In genomic region chr2:172225786-172226185, GRCh38 we compare ENCODE assay signal across 22 cellular contexts.
DNase-seq lines count a peak whose midpoint lies in the region; ATAC-seq and TF ChIP-seq lines count a peak whose summit lies in the region.
"Had no signal": no experiment of that assay in that cellular context is flagged by ENCODE, and none has a peak within 500 bp of the region (broad histone marks: within the 10 kb centered on the region; RNA-seq: fewer than 3 reads in every experiment).

No MANE protein-coding gene starts in this region.

- H4K20me1 ChIP-seq in H9 (ENCODE audit: control insufficient read depth, insufficient read depth, insufficient read length): no peaks in the 10 kb centered on the region

- no peaks in the 10 kb centered on the region for H3K23me2 ChIP-seq in H9 (ENCODE audit: insufficient read length, low read depth, low read length, poor library complexity, severe bottlenecking)

- no peak overlapping the region for H3T11ph ChIP-seq in H9 (ENCODE audit: low read length)

- H3K27ac ChIP-seq in CD4-positive, alpha-beta memory T cell (ENCODE audit: low read depth, low read length): no peak overlapping the region
- H3K27ac ChIP-seq in colonic mucosa (peak overlapping the region; percentile 18), H9 (ENCODE audit: insufficient read length, low read depth, low read length) (no peak overlapping the region)
- H3K27ac ChIP-seq in naive thymus-derived CD4-positive, alpha-beta T cell (ENCODE audit: low read depth, low read length): no peak overlapping the region
- H3K27ac ChIP-seq: GM23248, HL-60, SK-N-MC had no signal

- no peak overlapping the region for H2AK5ac ChIP-seq in H9 (ENCODE audit: insufficient read length, low read length)

- H4K5ac ChIP-seq in H9 (ENCODE audit: insufficient read length, low read depth, low read length): no peak overlapping the region

- H3K18ac ChIP-seq in H9 (ENCODE audit: insufficient read length, low read depth, low read length): no peak overlapping the region

- H2BK20ac ChIP-seq in H9 (ENCODE audit: low read depth, low read length, poor library complexity, severe bottlenecking): no peak overlapping the region

- H3K79me1 ChIP-seq in H9 (ENCODE audit: insufficient read depth, low read depth, low read length, poor library complexity, severe bottlenecking): no peaks in the 10 kb centered on the region

- no peaks in the 10 kb centered on the region for H3K36me3 ChIP-seq in CD4-positive, alpha-beta memory T cell (ENCODE audit: insufficient read depth, low read length)
- no peaks in the 10 kb centered on the region for H3K36me3 ChIP-seq in colonic mucosa
- H3K36me3 ChIP-seq in naive thymus-derived CD4-positive, alpha-beta T cell (ENCODE audit: control insufficient read depth in 2 of 3, insufficient read depth in 3 of 3, low read length in 3 of 3): no peaks in the 10 kb centered on the region
- H3K36me3 ChIP-seq: HAP-1, Peyer's patch had no signal

- H4K91ac ChIP-seq in H9 (ENCODE audit: insufficient read length, low read depth, low read length): no peak overlapping the region

- intact Hi-C loops in CD4-positive, alpha-beta memory T cell (cut with micrococcal nuclease): no loop called here
- intact Hi-C loops in colonic mucosa (cut with DNase I) (no loop called here), CD14-positive monocyte (cut with micrococcal nuclease) (loop anchor here (5.0 kb wide), 1 partner anchor 53 kb away; no protein-coding TSS in a partner anchor)
- intact Hi-C loops in naive thymus-derived CD4-positive, alpha-beta T cell (cut with micrococcal nuclease): loop anchor here (1.0 to 5.0 kb wide), 5 partner anchors 53 to 240 kb away; no protein-coding TSS in a partner anchor

- no peak overlapping the region for H2BK15ac ChIP-seq in H9 (ENCODE audit: low read depth, low read length)

- no peak overlapping the region for H3K23ac ChIP-seq in H9 (ENCODE audit: insufficient read length, low read depth, low read length)

- H3K9me3 Mint-ChIP-seq in CD4-positive, alpha-beta memory T cell: peaks cover 0 to 2% (median 0%) of the 10 kb centered on the region in 8 donors
- no peaks in the 10 kb centered on the region for H3K9me3 Mint-ChIP-seq in naive thymus-derived CD4-positive, alpha-beta T cell
- no peaks in the 10 kb centered on the region for H3K9me3 Mint-ChIP-seq in H9
- no peaks in the 10 kb centered on the region for H3K9me3 Mint-ChIP-seq in CD14-positive monocyte

- H3K4ac ChIP-seq in H9 (ENCODE audit: low read depth, low read length): no peak overlapping the region

- no peak overlapping the region for H4K8ac ChIP-seq in H9 (replicated peaks; ENCODE audit: insufficient read length, low read depth, low read length)

- no peaks in the 10 kb centered on the region for H3K9me3 ChIP-seq in CD4-positive, alpha-beta memory T cell (ENCODE audit: control insufficient read depth in 1 of 2, low read length in 2 of 2)
- H3K9me3 ChIP-seq in colonic mucosa (no peaks in the 10 kb centered on the region), H9 (ENCODE audit: control insufficient read depth, low read depth, low read length) (no peaks in the 10 kb centered on the region)
- H3K9me3 ChIP-seq in naive thymus-derived CD4-positive, alpha-beta T cell (ENCODE audit: control insufficient read depth in 2 of 3, low read length in 3 of 3): no peaks in the 10 kb centered on the region
- H3K9me3 ChIP-seq: HAP-1, Peyer's patch had no signal

- H3K4me2 ChIP-seq in H9 (ENCODE audit: insufficient read depth, insufficient read length, low read length): no peak overlapping the region

- CTCF ChIA-PET in CD4-positive, alpha-beta memory T cell (lab: Charles Lee; ENCODE audit: partially characterized antibody): interaction anchor here (1.1 to 7.2 kb wide), 4 partner anchors 10 to 236 kb away, joined by 3 to 40 read pairs (median 4); no protein-coding TSS in a partner anchor
- CTCF ChIA-PET in naive thymus-derived CD4-positive, alpha-beta T cell (lab: Charles Lee): interaction anchor here (0.6 to 6.6 kb wide), 4 partner anchors 55 to 522 kb away, joined by 3 to 30 read pairs (median 8); no protein-coding TSS in a partner anchor

- peak overlapping the region in 2 of 8 donors; percentile 18 to 34 for H3K4me3 Mint-ChIP-seq in CD4-positive, alpha-beta memory T cell
- peak overlapping the region in 1 of 10 donors; percentile 9 for H3K4me3 Mint-ChIP-seq in naive thymus-derived CD4-positive, alpha-beta T cell
- no peak overlapping the region for H3K4me3 Mint-ChIP-seq in H9
- no peak overlapping the region for H3K4me3 Mint-ChIP-seq in CD14-positive monocyte

- no peaks in the 10 kb centered on the region for H3K27me3 ChIP-seq in CD4-positive, alpha-beta memory T cell (ENCODE audit: insufficient read depth, low read length)
- H3K27me3 ChIP-seq in colonic mucosa: no peaks in the 10 kb centered on the region
- H3K27me3 ChIP-seq in naive thymus-derived CD4-positive, alpha-beta T cell (ENCODE audit: control insufficient read depth in 2 of 2, insufficient read depth in 2 of 2, low read length in 2 of 2): no peaks in the 10 kb centered on the region
- no peaks in the 10 kb centered on the region for H3K27me3 ChIP-seq in H9 (ENCODE audit: insufficient read depth, low read length)
- H3K27me3 ChIP-seq: Peyer's patch had no signal

- peaks cover 57% of the 10 kb centered on the region for H3K4me1 ChIP-seq in CD4-positive, alpha-beta memory T cell (ENCODE audit: insufficient read depth, low read length)
- H3K4me1 ChIP-seq in colonic mucosa (peaks cover 5% of the 10 kb centered on the region), H9 (ENCODE audit: insufficient read depth, low read length) (no peaks in the 10 kb centered on the region; the same call in 1 of the 2 replicates)
- H3K4me1 ChIP-seq in naive thymus-derived CD4-positive, alpha-beta T cell (ENCODE audit: control insufficient read depth in 2 of 2, insufficient read depth in 2 of 2, low read length in 2 of 2): peaks cover 0 to 49% of the 10 kb centered on the region in 2 donors
- H3K4me1 ChIP-seq: HAP-1 had no signal

- POLR2A ChIA-PET in CD4-positive, alpha-beta memory T cell (lab: Charles Lee; ENCODE audit: partially characterized antibody): interaction anchor here (1.0 kb wide), 1 partner anchor 237 kb away, joined by 3 read pairs; no protein-coding TSS in a partner anchor
- POLR2A ChIA-PET in naive thymus-derived CD4-positive, alpha-beta T cell (lab: Charles Lee): interaction anchor here (0.8 kb wide), 1 partner anchor 235 kb away, joined by 3 read pairs; no protein-coding TSS in a partner anchor

- H3K4me1 Mint-ChIP-seq in CD4-positive, alpha-beta memory T cell: peaks cover 31 to 64% (median 43%) of the 10 kb centered on the region in 4 donors
- peaks cover 42 to 75% (median 68%) of the 10 kb centered on the region in 7 donors for H3K4me1 Mint-ChIP-seq in naive thymus-derived CD4-positive, alpha-beta T cell
- H3K4me1 Mint-ChIP-seq in H9 (peaks cover 10 to 15% of the 10 kb centered on the region in 2 experiments), CD14-positive monocyte (peaks cover 21% of the 10 kb centered on the region)

- H2BK12ac ChIP-seq in H9 (ENCODE audit: insufficient read length, low read depth, low read length): no peak overlapping the region

- peak overlapping the region in 4 of 7 donors; percentile 17 to 85 (median 56) for H3K27ac Mint-ChIP-seq in CD4-positive, alpha-beta memory T cell
- peak overlapping the region in 7 of 9 donors; percentile 2 to 89 (median 56) for H3K27ac Mint-ChIP-seq in naive thymus-derived CD4-positive, alpha-beta T cell
- H3K27ac Mint-ChIP-seq in H9: no peak overlapping the region
- H3K27ac Mint-ChIP-seq in CD14-positive monocyte: no peak overlapping the region

- no peaks in the 10 kb centered on the region for H3K79me2 ChIP-seq in H9 (ENCODE audit: insufficient read depth, low read length)

- TF ChIP-seq CTCF in colonic mucosa (IDR thresholded peaks at IDR 0.05): no peak
- no peak for TF ChIP-seq CTCF in H9 (conservative IDR thresholded peaks at IDR 0.05)
- TF ChIP-seq CTCF in CD14-positive monocyte (IDR thresholded peaks at IDR 0.05): no peak

- DNase-seq in CD4-positive, alpha-beta memory T cell: no peak
- DNase-seq in NCI-H146 (lab: John Stamatoyannopoulos, UW): peak; percentile 37
- no peak for DNase-seq in colonic mucosa
- no peak for DNase-seq in naive thymus-derived CD4-positive, alpha-beta T cell
- no peak for DNase-seq in H9
- no peak for DNase-seq in CD14-positive monocyte (ENCODE audit: low spot score)
- DNase-seq: C1 segment of cervical spinal cord, DMS153, DND-41, GM23248, NCI-H1092, NCI-H1417 treated with DMSO at 0.1 percent for 48 hours, NCI-H187 treated with DMSO at 0.1 percent for 48 hours, NCI-H2171 treated with DMSO at 0.1 percent for 48 hours, NCI-H446, SHP77 treated with DMSO at 0.1 percent for 48 hours had no signal

- no peak for ATAC-seq in naive thymus-derived CD4-positive, alpha-beta T cell
- no peak for ATAC-seq in HG02678 (IDR thresholded peaks at IDR 0.05; ENCODE audit: unreplicated experiment)
- ATAC-seq in GM18873 (IDR thresholded peaks at IDR 0.05; ENCODE audit: low FRiP score, unreplicated experiment): no peak

- H3K14ac ChIP-seq in H9 (ENCODE audit: insufficient read depth, low read length): no peak overlapping the region

- no peak overlapping the region for H3K4me3 ChIP-seq in CD4-positive, alpha-beta memory T cell (ENCODE audit: low read length in 2 of 2)
- no peak overlapping the region for H3K4me3 ChIP-seq in colonic mucosa
- no peak overlapping the region for H3K4me3 ChIP-seq in naive thymus-derived CD4-positive, alpha-beta T cell (ENCODE audit: low read length)
- H3K4me3 ChIP-seq: GM23248, HAP-1, Peyer's patch, SK-N-MC had no signal

- H2BK120ac ChIP-seq in H9 (ENCODE audit: low read depth, low read length, poor library complexity, severe bottlenecking): no peak overlapping the region

- H3K9ac ChIP-seq in colonic mucosa (ENCODE audit: low read depth in 2 of 2, low read length in 2 of 2) (peak overlapping the region in 1 of 2 donors; percentile 42), H9 (ENCODE audit: extremely low read depth, insufficient read length, low read length) (no peak overlapping the region)
- H3K9ac ChIP-seq: GM23248 had no signal

- WGBS in H9 (ENCODE audit: extremely low coverage, insufficient read length, low lambda C conversion rate): no CpG with 5 or more reads among the region's 3 CpGs

- no peak overlapping the region for H2BK5ac ChIP-seq in H9 (ENCODE audit: insufficient read length, low read length)

- H2AFZ ChIP-seq in H9 (ENCODE audit: low read length): no peak overlapping the region
- H2AFZ ChIP-seq: GM23248 had no signal

- H3K56ac ChIP-seq in H9 (ENCODE audit: insufficient read length, low read depth, low read length): no peak overlapping the region

- peaks cover 0 to 1% of the 10 kb centered on the region in 2 donors for H3K27me3 Mint-ChIP-seq in CD4-positive, alpha-beta memory T cell
- H3K27me3 Mint-ChIP-seq in naive thymus-derived CD4-positive, alpha-beta T cell: peaks cover 0 to 2% (median 0%) of the 10 kb centered on the region in 5 donors
- peaks cover 8% of the 10 kb centered on the region for H3K27me3 Mint-ChIP-seq in H9 (ENCODE audit: low read depth)
- peaks cover 0 to 3% (median 2%) of the 10 kb centered on the region in 3 donors for H3K27me3 Mint-ChIP-seq in CD14-positive monocyte (ENCODE audit: low read depth in 3 of 3)

- no peaks in the 10 kb centered on the region for H3K36me3 Mint-ChIP-seq in CD4-positive, alpha-beta memory T cell
- H3K36me3 Mint-ChIP-seq in naive thymus-derived CD4-positive, alpha-beta T cell: no peaks in the 10 kb centered on the region
- H3K36me3 Mint-ChIP-seq in H9 (ENCODE audit: insufficient read depth in 1 of 3, low read depth in 3 of 3) (no peaks in the 10 kb centered on the region), CD14-positive monocyte (no peaks in the 10 kb centered on the region)

Comparison
In these comparisons a context has a peak if more than half of its experiments do, and no peak if none do; other contexts are left out.
1. H3K27ac Mint-ChIP-seq: peak in CD4-positive, alpha-beta memory T cell (4 of 7) and naive thymus-derived CD4-positive, alpha-beta T cell (7 of 9); none in H9 (0 of 3) and CD14-positive monocyte (0 of 7).
2. intact Hi-C loops: an anchor here in naive thymus-derived CD4-positive, alpha-beta T cell (1.0 to 5.0 kb wide) and CD14-positive monocyte (5.0 kb wide); none called in CD4-positive, alpha-beta memory T cell and colonic mucosa.